In the genomic region with DNA sequence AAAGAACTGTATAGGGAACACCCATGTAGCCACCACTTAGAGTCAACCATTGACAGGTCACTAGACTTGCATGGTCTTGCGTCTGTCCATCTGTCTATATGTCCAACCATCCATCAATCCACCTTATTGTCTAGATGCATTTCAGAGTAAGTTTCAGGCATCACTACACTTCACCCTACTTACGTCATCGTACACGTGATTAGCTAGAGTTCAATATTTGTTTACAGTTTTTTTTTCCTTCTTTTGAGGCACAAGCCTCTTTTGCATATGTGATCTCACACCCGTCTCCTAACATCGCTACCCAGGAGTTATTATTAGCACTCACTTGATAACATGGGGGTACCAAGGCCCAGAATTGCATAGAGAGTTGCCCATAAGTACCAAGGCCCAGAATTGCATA, we compare ENCODE assay signal across 26 cellular contexts. TPM values are rescaled to one million over a fixed set of nuclear protein-coding genes. Genes with fewer than 3 reads are reported as not detected.
"Had no signal": no experiment of that assay in that cellular context is flagged by ENCODE, and none has a peak within 500 bp of the region (broad histone marks: within the 10 kb centered on the region; RNA-seq: fewer than 3 reads in every experiment).

No MANE protein-coding gene starts in this region.

- H3K4me2 ChIP-seq: KMS-11 had no signal

- H3K27ac ChIP-seq: KMS-11, SJSA1 had no signal

- H3K9me3 ChIP-seq: SJSA1 had no signal

- H3K4me1 ChIP-seq: SJSA1 had no signal

- H3K36me3 ChIP-seq: SJSA1 had no signal

- ATAC-seq: SK-N-SH treated with all-trans-retinoic acid at 6 μM for 48 hours had no signal

- H3K9ac ChIP-seq: KMS-11 had no signal

- DNase-seq: IMR-90, Kasumi-1, MM.1S, NCI-H1048, NCI-H1105, NCI-H1417, NCI-H1436 treated with DMSO at 0.1 percent for 48 hours, NCI-H1694, NCI-H187 treated with DMSO at 0.1 percent for 48 hours, NCI-H2029 treated with DMSO at 0.1 percent for 48 hours, NCI-H2171 treated with DMSO at 0.1 percent for 48 hours, NCI-H345, NCI-H446 treated with DMSO at 0.1 percent for 48 hours, NCI-H510A treated with DMSO at 0.1 percent for 48 hours, NCI-H69, NCI-H774, Right ventricle myocardium superior, RPMI8226, SIG-M5, T-helper 1 cell had no signal

- H3K4me3 ChIP-seq: SJSA1 had no signal

- FAIRE-seq: RCC 7860 had no signal

RNA-seq across cellular contexts. Expression of a gene that starts 6.9 kb away (rescaled TPM):
- total RNA-seq: HT-29, M059J, Right ventricle myocardium superior, SJSA1 had no signal

RNA-seq across cellular contexts. Expression of a gene that starts 34.0 kb away (rescaled TPM):
- total RNA-seq: IMR-90, M059J, Right ventricle myocardium superior, SJSA1 had no signal
- polyA plus RNA-seq: IMR-90 had no signal

RNA-seq across cellular contexts. Expression of a gene that starts 46.7 kb away (rescaled TPM):
- total RNA-seq: IMR-90, SJSA1 had no signal
